26 cellular contexts compared by ENCODE assay signal in the genomic region with DNA sequence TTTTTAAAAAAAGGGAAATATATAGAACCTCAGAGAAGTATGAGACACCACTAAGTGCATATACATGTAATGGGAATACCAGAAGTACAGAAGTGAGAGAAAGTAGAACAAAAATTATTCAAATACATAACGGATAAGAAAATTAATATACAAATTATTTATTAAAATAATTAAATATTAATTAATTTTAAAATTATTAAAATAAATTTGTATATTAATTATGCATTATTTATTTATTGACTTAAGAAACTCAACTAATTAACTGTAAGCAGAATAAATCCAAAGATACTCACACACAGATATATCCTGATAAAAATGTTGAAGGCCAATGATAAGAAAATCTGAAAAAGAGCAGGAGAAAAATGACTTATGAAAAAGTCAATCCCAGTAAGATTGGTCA.
"Had no signal": no experiment of that assay in that cellular context is flagged by ENCODE, and none has a peak within 500 bp of the region (broad histone marks: within the 10 kb centered on the region; RNA-seq: fewer than 3 reads in every experiment).

No MANE protein-coding gene starts in this region.

- H3K9me3 Mint-ChIP-seq: activated naive CD8-positive, alpha-beta T cell treated with anti-CD3 and anti-CD28 coated beads, Interleukin-2, amount 10 ng/mL, durations not matched to agents 7 days and 5 days had no signal

- H3K27ac ChIP-seq: ascending aorta, foreskin keratinocyte, gastroesophageal sphincter had no signal

- H3K4me1 ChIP-seq: ascending aorta, foreskin keratinocyte, gastroesophageal sphincter had no signal

- H3K36me3 ChIP-seq: ascending aorta, gastroesophageal sphincter had no signal

- H3K27ac Mint-ChIP-seq: activated CD4-positive, alpha-beta memory T cell treated with anti-CD3 and anti-CD28 coated beads, Interleukin-2, amount 10 ng/mL, durations not matched to agents 7 days and 5 days; activated CD4-positive, alpha-beta T cell treated with anti-CD3 and anti-CD28 coated beads, Interleukin-2, amount 10 ng/mL, durations not matched to agents 7 days and 5 days; activated naive CD4-positive, alpha-beta T cell treated with anti-CD3 and anti-CD28 coated beads, Interleukin-2, amount 10 ng/mL, durations not matched to agents 7 days and 5 days; activated naive CD4-positive, alpha-beta T cell treated with anti-CD3 and anti-CD28 coated beads, Interleukin-2, amount 50 U/mL, for 72 hours; activated naive CD8-positive, alpha-beta T cell treated with anti-CD3 and anti-CD28 coated beads, Interleukin-2, amount 10 ng/mL, durations not matched to agents 7 days and 5 days; activated T-cell treated with anti-CD3 and anti-CD28 coated beads, Interleukin-2, amount 50 U/mL, for 24 hours; activated T-cell treated with anti-CD3 and anti-CD28 coated beads, Interleukin-2, amount 50 U/mL, for 72 hours; effector memory CD8-positive, alpha-beta T cell had no signal

- H3K36me3 Mint-ChIP-seq: activated naive CD4-positive, alpha-beta T cell treated with anti-CD3 and anti-CD28 coated beads, Interleukin-2, amount 10 ng/mL, durations not matched to agents 7 days and 5 days; activated naive CD8-positive, alpha-beta T cell treated with anti-CD3 and anti-CD28 coated beads, Interleukin-2, amount 10 ng/mL, durations not matched to agents 7 days and 5 days; brain had no signal

- FAIRE-seq: bronchial epithelial cell had no signal

- H3K4me3 ChIP-seq: ascending aorta, gastroesophageal sphincter had no signal

- DNase-seq: activated CD4-positive, alpha-beta memory T cell treated with anti-CD3 and anti-CD28 coated beads, Interleukin-2, amount 10 ng/mL, durations not matched to agents 7 days and 5 days; activated CD4-positive, alpha-beta T cell treated with anti-CD3 and anti-CD28 coated beads for 1 hour; activated CD4-positive, alpha-beta T cell treated with anti-CD3 and anti-CD28 coated beads for 4 hours; activated CD4-positive, alpha-beta T cell treated with anti-CD3 and anti-CD28 coated beads, Interleukin-2, amount 10 ng/mL, durations not matched to agents 7 days and 5 days; activated CD4-positive, alpha-beta T cell treated with anti-CD3 and anti-CD28 coated beads, Interleukin-2, amount 50 U/mL, for 4 hours; activated CD8-positive, alpha-beta memory T cell treated with anti-CD3 and anti-CD28 coated beads, Interleukin-2, amount 50 U/mL, for 48 hours; activated gamma-delta T cell; activated naive CD4-positive, alpha-beta T cell; activated naive CD4-positive, alpha-beta T cell treated with anti-CD3 and anti-CD28 coated beads, Interleukin-2, amount 10 ng/mL, durations not matched to agents 7 days and 5 days; activated naive CD8-positive, alpha-beta T cell treated with anti-CD3 and anti-CD28 coated beads, Interleukin-2, amount 10 ng/mL, durations not matched to agents 7 days and 5 days; activated T-cell treated with anti-CD3 and anti-CD28 coated beads for 4 hours; activated T-cell treated with anti-CD3 and anti-CD28 coated beads, Interleukin-2, amount 50 U/mL, for 24 hours; activated T-cell treated with anti-CD3 and anti-CD28 coated beads, Interleukin-2, amount 50 U/mL, for 72 hours; cortex of kidney; dermis blood vessel endothelial cell; effector CD4-positive, alpha-beta T cell; effector memory CD8-positive, alpha-beta T cell; foreskin keratinocyte; T-helper 2 cell had no signal

- H3K9me3 ChIP-seq: ascending aorta, gastroesophageal sphincter had no signal

- H3K27me3 Mint-ChIP-seq: activated CD4-positive, alpha-beta memory T cell treated with anti-CD3 and anti-CD28 coated beads, Interleukin-2, amount 10 ng/mL, durations not matched to agents 7 days and 5 days; activated CD4-positive, alpha-beta T cell treated with anti-CD3 and anti-CD28 coated beads, Interleukin-2, amount 10 ng/mL, durations not matched to agents 7 days and 5 days; activated naive CD4-positive, alpha-beta T cell treated with anti-CD3 and anti-CD28 coated beads, Interleukin-2, amount 10 ng/mL, durations not matched to agents 7 days and 5 days; central memory CD8-positive, alpha-beta T cell; effector memory CD8-positive, alpha-beta T cell had no signal

- H3K4me3 Mint-ChIP-seq: activated CD4-positive, alpha-beta memory T cell treated with anti-CD3 and anti-CD28 coated beads, Interleukin-2, amount 10 ng/mL, durations not matched to agents 7 days and 5 days; activated CD4-positive, alpha-beta T cell treated with anti-CD3 and anti-CD28 coated beads, Interleukin-2, amount 10 ng/mL, durations not matched to agents 7 days and 5 days; activated naive CD4-positive, alpha-beta T cell treated with anti-CD3 and anti-CD28 coated beads, Interleukin-2, amount 10 ng/mL, durations not matched to agents 7 days and 5 days; activated naive CD8-positive, alpha-beta T cell treated with anti-CD3 and anti-CD28 coated beads, Interleukin-2, amount 10 ng/mL, durations not matched to agents 7 days and 5 days; activated T-cell treated with anti-CD3 and anti-CD28 coated beads, Interleukin-2, amount 50 U/mL, for 24 hours; activated T-cell treated with anti-CD3 and anti-CD28 coated beads, Interleukin-2, amount 50 U/mL, for 72 hours; central memory CD8-positive, alpha-beta T cell; effector memory CD8-positive, alpha-beta T cell had no signal

- H3K4me1 Mint-ChIP-seq: activated CD4-positive, alpha-beta memory T cell treated with anti-CD3 and anti-CD28 coated beads, Interleukin-2, amount 10 ng/mL, durations not matched to agents 7 days and 5 days; activated CD4-positive, alpha-beta T cell treated with anti-CD3 and anti-CD28 coated beads, Interleukin-2, amount 10 ng/mL, durations not matched to agents 7 days and 5 days; activated naive CD4-positive, alpha-beta T cell treated with anti-CD3 and anti-CD28 coated beads, Interleukin-2, amount 10 ng/mL, durations not matched to agents 7 days and 5 days; activated naive CD8-positive, alpha-beta T cell treated with anti-CD3 and anti-CD28 coated beads, Interleukin-2, amount 10 ng/mL, durations not matched to agents 7 days and 5 days; brain; central memory CD8-positive, alpha-beta T cell had no signal

- H3K27me3 ChIP-seq: ascending aorta, foreskin keratinocyte, gastroesophageal sphincter had no signal

- ATAC-seq: activated naive CD4-positive, alpha-beta T cell treated with anti-CD3 and anti-CD28 coated beads, Interleukin-2, amount 50 U/mL, for 72 hours; activated T-cell treated with anti-CD3 and anti-CD28 coated beads, Interleukin-2, amount 50 U/mL, for 72 hours; effector memory CD8-positive, alpha-beta T cell; esophagus mucosa; foreskin keratinocyte; gastroesophageal sphincter had no signal
